ENCODE assay signal across 9 cellular contexts in the genomic region with DNA sequence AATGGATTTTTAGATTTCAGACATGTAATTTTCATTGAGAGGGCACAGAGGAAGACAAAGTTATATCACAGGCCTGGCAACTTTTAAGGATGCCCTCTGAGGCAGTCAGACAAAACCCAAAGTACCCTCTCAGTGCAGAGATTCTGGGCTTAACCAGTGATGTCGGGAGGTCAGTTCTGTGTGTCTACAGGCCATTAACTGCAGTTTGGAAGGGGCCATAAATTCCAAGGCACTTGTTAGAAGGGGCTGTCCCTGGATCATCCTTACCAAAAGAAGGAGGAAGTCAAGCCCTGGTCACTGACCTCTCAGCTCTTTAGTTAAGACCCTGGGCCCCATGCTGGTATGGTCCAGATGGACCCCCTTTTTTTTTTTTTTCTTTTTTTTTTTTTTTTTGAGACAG.
A peak's percentile ranks its signal among the peaks of the same experiment; 100 is the strongest.
DNase-seq lines count a peak whose midpoint lies in the region; ATAC-seq, FAIRE-seq and TF ChIP-seq lines count a peak whose summit lies in the region.
"Had no signal": no experiment of that assay in that cellular context is flagged by ENCODE, and none has a peak within 500 bp of the region (broad histone marks: within the 10 kb centered on the region; RNA-seq: fewer than 3 reads in every experiment).

No MANE protein-coding gene starts in this region.

- WGBS in testis, 2 donors = 50 to 75% methylated on average over 1 of the region's 1 CpG

- POLR2A ChIA-PET in activated CD4-positive, alpha-beta T cell treated with anti-CD3 and anti-CD28 coated beads for 36 hours (lab: Charles Lee) = interaction anchor here (0.5 to 3.4 kb wide), 7 partner anchors 9 to 600 kb away, joined by 3 to 32 read pairs (median 6); no protein-coding TSS in a partner anchor

- H3K27me3 ChIP-seq in ascending aorta (no peaks in the 10 kb centered on the region), lower lobe of right lung (ENCODE audit: low read depth) (no peaks in the 10 kb centered on the region), testis (no peaks in the 10 kb centered on the region)

- peaks cover 49% of the 10 kb centered on the region for H3K4me1 Mint-ChIP-seq in activated CD4-positive, alpha-beta T cell treated with anti-CD3 and anti-CD28 coated beads for 36 hours

- no peak for TF ChIP-seq POLR2A in testis (IDR thresholded peaks at IDR 0.05)
- no peak for TF ChIP-seq POLR2A in H54 (IDR thresholded peaks at IDR 0.05; ENCODE audit: low read depth, low read length)

- H3K36me3 ChIP-seq in ascending aorta = peaks cover 0 to 2% of the 10 kb centered on the region in 2 donors
- H3K36me3 ChIP-seq in lower lobe of right lung = no peaks in the 10 kb centered on the region
- no peaks in the 10 kb centered on the region for H3K36me3 ChIP-seq in testis (ENCODE audit: low read depth, missing control alignments)

- no peak overlapping the region for H3K4me3 Mint-ChIP-seq in activated CD4-positive, alpha-beta T cell treated with anti-CD3 and anti-CD28 coated beads for 36 hours

- H3K27ac ChIP-seq in ascending aorta = peak overlapping the region; percentile 94 to 96
- H3K27ac ChIP-seq in lower lobe of right lung = peak overlapping the region; percentile 92
- peak overlapping the region; percentile 52 to 62 for H3K27ac ChIP-seq in testis

- intact Hi-C loops in activated CD4-positive, alpha-beta T cell treated with anti-CD3 and anti-CD28 coated beads for 36 hours (cut with DNase I, micrococcal nuclease) = loop anchor here in 1 of 2 experiments (2.0 kb wide), 1 partner anchor 15 kb away; no protein-coding TSS in a partner anchor
- intact Hi-C loops in ascending aorta (cut with DNase I) (no loop called here), lower lobe of right lung (cut with DNase I) (no loop called here), testis (cut with DNase I; ENCODE audit: low total_unique reads) (no loop called here)

- peak overlapping the region; percentile 92 for H3K27ac Mint-ChIP-seq in activated CD4-positive, alpha-beta T cell treated with anti-CD3 and anti-CD28 coated beads for 36 hours

- H3K4me3 ChIP-seq in ascending aorta (no peak overlapping the region), lower lobe of right lung (no peak overlapping the region), testis (no peak overlapping the region)

- H3K9me3 ChIP-seq in ascending aorta (no peaks in the 10 kb centered on the region), lower lobe of right lung (no peaks in the 10 kb centered on the region), testis (no peaks in the 10 kb centered on the region)

- no peak for DNase-seq in activated CD4-positive, alpha-beta T cell treated with anti-CD3 and anti-CD28 coated beads for 36 hours
- no peak for DNase-seq in activated CD4-positive, alpha-beta T cell treated with anti-CD3 and anti-CD28 coated beads for 4 hours
- DNase-seq in ascending aorta (ENCODE audit: low spot score in 2 of 2) (peak in 1 of 2 donors; percentile 60), lower lobe of right lung (no peak), testis (no peak), NCI-H1105 treated with DMSO at 0.1 percent for 48 hours (lab: John Stamatoyannopoulos, UW) (no peak), H54 (ENCODE audit: insufficient read length, low spot score) (no peak)

- no peak for FAIRE-seq in H54 (lab: Jason Lieb, UNC)
- FAIRE-seq: H1 had no signal

- H3K4me1 ChIP-seq in ascending aorta = peaks cover 21 to 46% of the 10 kb centered on the region in 2 donors
- H3K4me1 ChIP-seq in lower lobe of right lung = peaks cover 65% of the 10 kb centered on the region
- peaks cover 11% of the 10 kb centered on the region for H3K4me1 ChIP-seq in testis

- H3K36me3 Mint-ChIP-seq in activated CD4-positive, alpha-beta T cell treated with anti-CD3 and anti-CD28 coated beads for 36 hours (ENCODE audit: low read depth) = peaks cover 1% of the 10 kb centered on the region

- H3K27me3 Mint-ChIP-seq in activated CD4-positive, alpha-beta T cell treated with anti-CD3 and anti-CD28 coated beads for 36 hours = no peaks in the 10 kb centered on the region

- no peak for ATAC-seq in activated CD4-positive, alpha-beta T cell treated with anti-CD3 and anti-CD28 coated beads for 36 hours
- ATAC-seq in lower lobe of right lung (no peak), GM18517 (IDR thresholded peaks at IDR 0.05; ENCODE audit: unreplicated experiment) (no peak)

- H3K9me3 Mint-ChIP-seq in activated CD4-positive, alpha-beta T cell treated with anti-CD3 and anti-CD28 coated beads for 36 hours (ENCODE audit: low read depth) = no peaks in the 10 kb centered on the region

- TF ChIP-seq CTCF in ascending aorta (IDR thresholded peaks at IDR 0.05) (no peak), lower lobe of right lung (IDR thresholded peaks at IDR 0.05) (no peak), testis (IDR thresholded peaks at IDR 0.05) (no peak)

- CTCF ChIA-PET in activated CD4-positive, alpha-beta T cell treated with anti-CD3 and anti-CD28 coated beads for 36 hours (lab: Charles Lee) = interaction anchor here (0.6 to 2.7 kb wide), 9 partner anchors 9 to 66 kb away, joined by 3 to 25 read pairs (median 5); no protein-coding TSS in a partner anchor
